8 cellular contexts compared by ENCODE assay signal in genomic region chr15:79310985-79311900, GRCh38. TPM values are rescaled to one million over a fixed set of nuclear protein-coding genes. Genes with fewer than 3 reads are reported as not detected.
A peak's percentile ranks its signal among the peaks of the same experiment; 100 is the strongest.
DNase-seq lines count a peak whose midpoint lies in the region; ATAC-seq and TF ChIP-seq lines count a peak whose summit lies in the region.

TMED3 (plus strand) TSS chr15:79311112; CDS start chr15:79311250, 138 bp downstream.

- no peak within 1 kb of the TSS for H3K27ac Mint-ChIP-seq in WTC11

- H3K27me3 Mint-ChIP-seq in WTC11 (ENCODE audit: low read depth), result peaks cover 36% of the 10 kb centered on the region

- H3K4me3 ChIP-seq in cardiac fibroblast (replicated peaks in 1 of 2; ENCODE audit: low read depth in 2 of 2, low read length in 2 of 2), result peak within 1 kb of the TSS; percentile 95 to 97

- CTCF ChIA-PET in WTC11 (lab: Charles Lee), result interaction anchor here (0.6 to 2.3 kb wide), 17 partner anchors 14 to 539 kb away, joined by 3 to 9 read pairs (median 4); no protein-coding TSS in a partner anchor

- H3K36me3 Mint-ChIP-seq in WTC11, result peaks cover 31% of the 10 kb centered on the region

- peaks cover 12% of the 10 kb centered on the region for H3K4me1 Mint-ChIP-seq in WTC11

- TF ChIP-seq CTCF in WTC11 (IDR thresholded peaks at IDR 0.05) (no peak), cardiac fibroblast (IDR thresholded peaks at IDR 0.05; ENCODE audit: low read depth, low read length) (peak; percentile 15)

- POLR2A ChIA-PET in WTC11 (lab: Charles Lee), result no interaction called here

- ATAC-seq in GM18867 (IDR thresholded peaks at IDR 0.05; ENCODE audit: unreplicated experiment) (peak; percentile 84), HG03097 (IDR thresholded peaks at IDR 0.05; ENCODE audit: low FRiP score, unreplicated experiment) (peak; percentile 87), WTC11 (peak; percentile 95)

- peak within 1 kb of the TSS; percentile 86 for H3K4me3 Mint-ChIP-seq in WTC11

- DNase-seq in AG08395 (ENCODE audit: low spot score) (peak; percentile 100), NCI-H2171 treated with DMSO at 0.1 percent for 48 hours (lab: John Stamatoyannopoulos, UW) (peak; percentile 91), WTC11 (ENCODE audit: low spot score) (peak; percentile 79), cardiac fibroblast (ENCODE audit: low read depth in 2 of 2) (peak; percentile 87), iris pigment epithelial cell (ENCODE audit: low read depth) (peak; percentile 85)
- DNase-seq in stimulated activated CD4-positive, alpha-beta T cell treated with anti-CD3 and anti-CD28 coated beads, Interleukin-12 subunit alpha, Interleukin-12 subunit beta, amount 100 ng/mL, for 4 hours, result peak; percentile 77

- no peaks in the 10 kb centered on the region for H3K9me3 Mint-ChIP-seq in WTC11

TF ChIP-seq in WTC11, 78 proteins besides CTCF, POLR2A, EP300 and RAD21 (continues in another document):
- TF ChIP-seq, protein P1, sequence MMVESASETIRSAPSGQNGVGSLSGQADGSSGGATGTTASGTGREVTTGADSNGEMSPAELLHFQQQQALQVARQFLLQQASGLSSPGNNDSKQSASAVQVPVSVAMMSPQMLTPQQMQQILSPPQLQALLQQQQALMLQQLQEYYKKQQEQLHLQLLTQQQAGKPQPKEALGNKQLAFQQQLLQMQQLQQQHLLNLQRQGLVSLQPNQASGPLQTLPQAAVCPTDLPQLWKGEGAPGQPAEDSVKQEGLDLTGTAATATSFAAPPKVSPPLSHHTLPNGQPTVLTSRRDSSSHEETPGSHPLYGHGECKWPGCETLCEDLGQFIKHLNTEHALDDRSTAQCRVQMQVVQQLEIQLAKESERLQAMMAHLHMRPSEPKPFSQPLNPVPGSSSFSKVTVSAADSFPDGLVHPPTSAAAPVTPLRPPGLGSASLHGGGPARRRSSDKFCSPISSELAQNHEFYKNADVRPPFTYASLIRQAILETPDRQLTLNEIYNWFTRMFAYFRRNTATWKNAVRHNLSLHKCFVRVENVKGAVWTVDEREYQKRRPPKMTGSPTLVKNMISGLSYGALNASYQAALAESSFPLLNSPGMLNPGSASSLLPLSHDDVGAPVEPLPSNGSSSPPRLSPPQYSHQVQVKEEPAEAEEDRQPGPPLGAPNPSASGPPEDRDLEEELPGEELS (CRISPR knock-in tag; IDR thresholded peaks at IDR 0.05), result no peak
- TF ChIP-seq CREM (CRISPR knock-in tag; IDR thresholded peaks at IDR 0.05) (no peak), ZBTB21 (CRISPR knock-in tag; IDR thresholded peaks at IDR 0.05; ENCODE audit: borderline replicate concordance) (no peak), ETV6 (CRISPR knock-in tag; IDR thresholded peaks at IDR 0.05) (peak; percentile 34), NFYB (CRISPR knock-in tag; conservative IDR thresholded peaks at IDR 0.05; ENCODE audit: low read depth) (no peak; the same call in 1 of the 2 replicates), ESRRA (CRISPR knock-in tag; IDR thresholded peaks at IDR 0.05; ENCODE audit: borderline replicate concordance) (peak; percentile 34; the same call in 1 of the 2 replicates), CREB1 (CRISPR knock-in tag; IDR thresholded peaks at IDR 0.05) (no peak), NR3C1 (CRISPR knock-in tag; conservative IDR thresholded peaks at IDR 0.05; ENCODE audit: low read depth) (no peak), ZNF219 (CRISPR knock-in tag; IDR thresholded peaks at IDR 0.05; ENCODE audit: borderline replicate concordance) (no peak), ATF1 (CRISPR knock-in tag; IDR thresholded peaks at IDR 0.05) (no peak), JAZF1 (CRISPR knock-in tag; IDR thresholded peaks at IDR 0.05) (no peak), MYBL2 (CRISPR knock-in tag; IDR thresholded peaks at IDR 0.05) (peak; percentile 66; the same call in 1 of the 2 replicates), FOXK1 (CRISPR knock-in tag; IDR thresholded peaks at IDR 0.05) (peak; percentile 48; the same call in 1 of the 2 replicates), NFE2L1 (CRISPR knock-in tag; IDR thresholded peaks at IDR 0.05) (peak; percentile 70), PRDM15 (CRISPR knock-in tag; IDR thresholded peaks at IDR 0.05) (no peak), E2F4 (CRISPR knock-in tag; IDR thresholded peaks at IDR 0.05; ENCODE audit: borderline replicate concordance, low read depth) (no peak), TCF7 (CRISPR knock-in tag; IDR thresholded peaks at IDR 0.05; ENCODE audit: low read depth) (no peak), PRRX2 (CRISPR knock-in tag; IDR thresholded peaks at IDR 0.05) (no peak), SMAD3 (CRISPR knock-in tag; IDR thresholded peaks at IDR 0.05; ENCODE audit: borderline replicate concordance) (peak; percentile 84; the same call in 1 of the 2 replicates)
- TF ChIP-seq, protein P2, sequence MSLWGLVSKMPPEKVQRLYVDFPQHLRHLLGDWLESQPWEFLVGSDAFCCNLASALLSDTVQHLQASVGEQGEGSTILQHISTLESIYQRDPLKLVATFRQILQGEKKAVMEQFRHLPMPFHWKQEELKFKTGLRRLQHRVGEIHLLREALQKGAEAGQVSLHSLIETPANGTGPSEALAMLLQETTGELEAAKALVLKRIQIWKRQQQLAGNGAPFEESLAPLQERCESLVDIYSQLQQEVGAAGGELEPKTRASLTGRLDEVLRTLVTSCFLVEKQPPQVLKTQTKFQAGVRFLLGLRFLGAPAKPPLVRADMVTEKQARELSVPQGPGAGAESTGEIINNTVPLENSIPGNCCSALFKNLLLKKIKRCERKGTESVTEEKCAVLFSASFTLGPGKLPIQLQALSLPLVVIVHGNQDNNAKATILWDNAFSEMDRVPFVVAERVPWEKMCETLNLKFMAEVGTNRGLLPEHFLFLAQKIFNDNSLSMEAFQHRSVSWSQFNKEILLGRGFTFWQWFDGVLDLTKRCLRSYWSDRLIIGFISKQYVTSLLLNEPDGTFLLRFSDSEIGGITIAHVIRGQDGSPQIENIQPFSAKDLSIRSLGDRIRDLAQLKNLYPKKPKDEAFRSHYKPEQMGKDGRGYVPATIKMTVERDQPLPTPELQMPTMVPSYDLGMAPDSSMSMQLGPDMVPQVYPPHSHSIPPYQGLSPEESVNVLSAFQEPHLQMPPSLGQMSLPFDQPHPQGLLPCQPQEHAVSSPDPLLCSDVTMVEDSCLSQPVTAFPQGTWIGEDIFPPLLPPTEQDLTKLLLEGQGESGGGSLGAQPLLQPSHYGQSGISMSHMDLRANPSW (CRISPR knock-in tag; conservative IDR thresholded peaks at IDR 0.05; ENCODE audit: low read depth), result no peak
- TF ChIP-seq, protein P3, sequence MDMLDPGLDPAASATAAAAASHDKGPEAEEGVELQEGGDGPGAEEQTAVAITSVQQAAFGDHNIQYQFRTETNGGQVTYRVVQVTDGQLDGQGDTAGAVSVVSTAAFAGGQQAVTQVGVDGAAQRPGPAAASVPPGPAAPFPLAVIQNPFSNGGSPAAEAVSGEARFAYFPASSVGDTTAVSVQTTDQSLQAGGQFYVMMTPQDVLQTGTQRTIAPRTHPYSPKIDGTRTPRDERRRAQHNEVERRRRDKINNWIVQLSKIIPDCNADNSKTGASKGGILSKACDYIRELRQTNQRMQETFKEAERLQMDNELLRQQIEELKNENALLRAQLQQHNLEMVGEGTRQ (CRISPR knock-in tag; IDR thresholded peaks at IDR 0.05), result no peak
- TF ChIP-seq, protein P4, sequence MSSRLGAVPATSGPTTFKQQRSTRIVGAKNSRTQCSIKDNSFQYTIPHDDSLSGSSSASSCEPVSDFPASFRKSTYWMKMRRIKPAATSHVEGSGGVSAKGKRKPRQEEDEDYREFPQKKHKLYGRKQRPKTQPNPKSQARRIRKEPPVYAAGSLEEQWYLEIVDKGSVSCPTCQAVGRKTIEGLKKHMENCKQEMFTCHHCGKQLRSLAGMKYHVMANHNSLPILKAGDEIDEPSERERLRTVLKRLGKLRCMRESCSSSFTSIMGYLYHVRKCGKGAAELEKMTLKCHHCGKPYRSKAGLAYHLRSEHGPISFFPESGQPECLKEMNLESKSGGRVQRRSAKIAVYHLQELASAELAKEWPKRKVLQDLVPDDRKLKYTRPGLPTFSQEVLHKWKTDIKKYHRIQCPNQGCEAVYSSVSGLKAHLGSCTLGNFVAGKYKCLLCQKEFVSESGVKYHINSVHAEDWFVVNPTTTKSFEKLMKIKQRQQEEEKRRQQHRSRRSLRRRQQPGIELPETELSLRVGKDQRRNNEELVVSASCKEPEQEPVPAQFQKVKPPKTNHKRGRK (CRISPR knock-in tag; IDR thresholded peaks at IDR 0.05; ENCODE audit: borderline replicate concordance), result no peak

RNA-seq across cellular contexts. Expression of gene TMED3, which starts in this region (rescaled TPM):
- total RNA-seq in WTC11 (2021), result 50.9 to 53.5 TPM (median 51.2 TPM) in 3 replicates

Comparison
In these comparisons a context has a peak if more than half of its experiments do, and no peak if none do; other contexts are left out.
1. Peak in every context shown above with its lines: DNase-seq, ATAC-seq and H3K4me3 ChIP-seq.